18 cellular contexts compared by ENCODE assay signal in genomic region chr10:110876000-110876399, GRCh38. TPM values are rescaled to one million over a fixed set of nuclear protein-coding genes. Genes with fewer than 3 reads are reported as not detected.
DNase-seq lines count a peak whose midpoint lies in the region; ATAC-seq and TF ChIP-seq lines count a peak whose summit lies in the region.
"Had no signal": no experiment of that assay in that cellular context is flagged by ENCODE, and none has a peak within 500 bp of the region (broad histone marks: within the 10 kb centered on the region; RNA-seq: fewer than 3 reads in every experiment).

No MANE protein-coding gene starts in this region.

- TF ChIP-seq EP300 in stomach (IDR thresholded peaks at IDR 0.05): no peak

- no peaks in the 10 kb centered on the region for H3K9me3 Mint-ChIP-seq in activated T-cell treated with anti-CD3 and anti-CD28 coated beads, Interleukin-2, amount 50 U/mL, for 72 hours
- H3K9me3 Mint-ChIP-seq: T-helper 1 cell treated with Interleukin-12 subunit alpha and Interleukin-12 subunit beta and Interleukin-4 antibody, amounts not matched to agents 30 μg/mL and 1 μg/mL, for 36 hours; WTC11 had no signal

- H3K79me2 ChIP-seq in hepatocyte: peaks cover 90% of the 10 kb centered on the region

- intact Hi-C loops in stomach (cut with DNase I; ENCODE audit: low total_unique reads): no loop called here

- no peak for DNase-seq in activated T-cell treated with anti-CD3 and anti-CD28 coated beads, Interleukin-2, amount 50 U/mL, for 72 hours
- DNase-seq in activated T-cell treated with anti-CD3 and anti-CD28 coated beads for 4 hours: no peak
- DNase-seq in T-helper 17 cell: no peak
- DNase-seq in hepatocyte (ENCODE audit: low spot score): no peak
- no peak for DNase-seq in stomach
- no peak for DNase-seq in GM13976 (ENCODE audit: low spot score)
- DNase-seq in hepatic stellate cell (ENCODE audit: low spot score): no peak
- DNase-seq in SIG-M5 (lab: John Stamatoyannopoulos, UW): no peak
- DNase-seq: activated effector memory CD4-positive, alpha-beta T cell treated with anti-CD3 and anti-CD28 coated beads, Interleukin-2, amount 50 U/mL, for 16 hours; GOT3; heart right ventricle; islet precursor cell; NCI-H1930; Right ventricle myocardium superior; upper lobe of left lung had no signal

- peak overlapping the region; percentile 88 for H3K27ac Mint-ChIP-seq in activated T-cell treated with anti-CD3 and anti-CD28 coated beads, Interleukin-2, amount 50 U/mL, for 72 hours
- peak overlapping the region; percentile 82 for H3K27ac Mint-ChIP-seq in T-helper 17 cell
- H3K27ac Mint-ChIP-seq: T-helper 1 cell treated with Interleukin-12 subunit alpha and Interleukin-12 subunit beta and Interleukin-4 antibody, amounts not matched to agents 30 μg/mL and 1 μg/mL, for 36 hours; WTC11 had no signal

- H3K27ac ChIP-seq in hepatocyte (no peak overlapping the region), stomach (peak overlapping the region in 3 of 5 donors; percentile 44 to 97 (median 45))
- H3K27ac ChIP-seq: ascending aorta, heart right ventricle, upper lobe of left lung had no signal

- no peak for TF ChIP-seq CTCF in hepatocyte (IDR thresholded peaks at IDR 0.05; ENCODE audit: poor library complexity)
- no peak for TF ChIP-seq CTCF in stomach (IDR thresholded peaks at IDR 0.05)
- no peak for TF ChIP-seq CTCF in GM13976 (IDR thresholded peaks at IDR 0.05; ENCODE audit: borderline replicate concordance, control extremely low read depth, extremely low read depth, insufficient read depth, missing control alignments)

- in situ Hi-C loops in GM13976 (cut with MboI; ENCODE audit: low sequenced_read_pairs, unreplicated experiment): loop anchor here (25.0 kb wide), 2 partner anchors 264 to 564 kb away; partner anchors contain the start of gene SMNDC1

- H3K27me3 ChIP-seq in hepatocyte: no peaks in the 10 kb centered on the region
- no peaks in the 10 kb centered on the region for H3K27me3 ChIP-seq in stomach
- H3K27me3 ChIP-seq: ascending aorta, heart right ventricle, upper lobe of left lung had no signal

- TF ChIP-seq POLR2A in stomach (IDR thresholded peaks at IDR 0.05): no peak

- H3K4me1 ChIP-seq in hepatocyte (ENCODE audit: insufficient read depth) (peaks cover 34% of the 10 kb centered on the region), stomach (peaks cover 15 to 77% (median 49%) of the 10 kb centered on the region in 4 donors)

- peaks cover 48% of the 10 kb centered on the region for H4K20me1 ChIP-seq in hepatocyte (ENCODE audit: insufficient read depth, poor library complexity, severe bottlenecking)

- H2AFZ ChIP-seq in hepatocyte: no peak overlapping the region

- ATAC-seq in activated T-cell treated with anti-CD3 and anti-CD28 coated beads, Interleukin-2, amount 50 U/mL, for 72 hours (replicated peaks in 1 of 2): no peak
- no peak for ATAC-seq in T-helper 17 cell
- ATAC-seq: heart right ventricle, WTC11 had no signal

- peak overlapping the region; percentile 78 for H3K4me2 ChIP-seq in hepatocyte

- H3K27me3 Mint-ChIP-seq in activated T-cell treated with anti-CD3 and anti-CD28 coated beads, Interleukin-2, amount 50 U/mL, for 72 hours (ENCODE audit: low read depth): no peaks in the 10 kb centered on the region
- no peaks in the 10 kb centered on the region for H3K27me3 Mint-ChIP-seq in T-helper 17 cell

- no peaks in the 10 kb centered on the region for H3K9me2 ChIP-seq in hepatocyte (replicated peaks; ENCODE audit: insufficient read depth)

- peaks cover 11 to 45% of the 10 kb centered on the region in 2 donors for H3K36me3 Mint-ChIP-seq in activated T-cell treated with anti-CD3 and anti-CD28 coated beads, Interleukin-2, amount 50 U/mL, for 72 hours (ENCODE audit: insufficient read depth in 2 of 2)
- peaks cover 9% of the 10 kb centered on the region for H3K36me3 Mint-ChIP-seq in T-helper 17 cell (ENCODE audit: low read depth)
- H3K36me3 Mint-ChIP-seq: WTC11 had no signal

- no peaks in the 10 kb centered on the region for H3K9me3 ChIP-seq in T-helper 17 cell (ENCODE audit: control insufficient read depth, low read length, poor library complexity, severe bottlenecking)
- H3K9me3 ChIP-seq in hepatocyte (ENCODE audit: low read depth): no peaks in the 10 kb centered on the region
- H3K9me3 ChIP-seq in stomach: no peaks in the 10 kb centered on the region
- H3K9me3 ChIP-seq: ascending aorta, heart right ventricle, upper lobe of left lung had no signal

- H3K4me1 Mint-ChIP-seq in activated T-cell treated with anti-CD3 and anti-CD28 coated beads, Interleukin-2, amount 50 U/mL, for 72 hours (ENCODE audit: low read depth): peaks cover 64% of the 10 kb centered on the region
- peaks cover 40% of the 10 kb centered on the region for H3K4me1 Mint-ChIP-seq in T-helper 17 cell

- WGBS in hepatocyte (ENCODE audit: low lambda C conversion rate, missing lambda C conversion rate): 84% methylated on average over 2 of the region's 2 CpGs
- WGBS in stomach, 5 donors: 45 to 67% (median 59%) methylated on average over 2 of the region's 2 CpGs

- H3K36me3 ChIP-seq in hepatocyte (replicated peaks; ENCODE audit: insufficient read depth, low read depth): no peaks in the 10 kb centered on the region
- peaks cover 0 to 48% (median 29%) of the 10 kb centered on the region in 4 donors for H3K36me3 ChIP-seq in stomach
- H3K36me3 ChIP-seq: ascending aorta had no signal

- H3K4me3 Mint-ChIP-seq in activated T-cell treated with anti-CD3 and anti-CD28 coated beads, Interleukin-2, amount 50 U/mL, for 72 hours: peak overlapping the region; percentile 68 to 78
- peak overlapping the region; percentile 52 for H3K4me3 Mint-ChIP-seq in T-helper 17 cell
- H3K4me3 Mint-ChIP-seq: T-helper 1 cell treated with Interleukin-12 subunit alpha and Interleukin-12 subunit beta and Interleukin-4 antibody, amounts not matched to agents 30 μg/mL and 1 μg/mL, for 36 hours; WTC11 had no signal

- H3K4me3 ChIP-seq in hepatocyte (peak overlapping the region; percentile 72), stomach (peak overlapping the region in 2 of 4 donors; percentile 32 to 85)
- H3K4me3 ChIP-seq: ascending aorta, heart right ventricle, upper lobe of left lung had no signal

RNA-seq across cellular contexts. Expression of gene PDCD4, which starts 4.3 kb away (rescaled TPM):
- total RNA-seq in activated T-cell treated with anti-CD3 and anti-CD28 coated beads, Interleukin-2, amount 50 U/mL, for 72 hours: 100 to 1,000 TPM; 340 to 386 TPM
- 100 to 1,000 TPM; 307 TPM for total RNA-seq in T-helper 17 cell
- 246 and 315 TPM in 2 replicates for total RNA-seq in hepatocyte
- 791 and 862 TPM in 2 replicates for polyA plus RNA-seq in hepatocyte
- total RNA-seq in stomach: 100 to 1,000 TPM in 3 of 5 donors, 10 to 100 TPM in 2; 39.3 to 605 (median 130) TPM
- 100 to 1,000 TPM; 111 to 122 (median 115) TPM for polyA plus RNA-seq in stomach

RNA-seq across cellular contexts. Expression of gene BBIP1, which starts 43.0 kb away (rescaled TPM):
- 10 to 100 TPM; 25.7 to 34.5 TPM for total RNA-seq in activated T-cell treated with anti-CD3 and anti-CD28 coated beads, Interleukin-2, amount 50 U/mL, for 72 hours
- total RNA-seq in T-helper 17 cell (10 to 100 TPM; 30.8 to 36.4 TPM), hepatocyte (21.2 and 47.9 TPM in 2 replicates), stomach (100 to 1,000 TPM in 1 of 5 donors, 10 to 100 TPM in 3, under 1 TPM in 1; 0.58 to 125 (median 32.7) TPM)
- polyA plus RNA-seq in hepatocyte (19.7 and 21.5 TPM in 2 replicates), stomach (10 to 100 TPM; 21.7 to 27.0 (median 21.8) TPM)

RNA-seq across cellular contexts. Expression of gene SHOC2, which starts 43.4 kb away (rescaled TPM):
- total RNA-seq in activated T-cell treated with anti-CD3 and anti-CD28 coated beads, Interleukin-2, amount 50 U/mL, for 72 hours: 10 to 100 TPM; 66.1 to 71.3 TPM
- total RNA-seq in T-helper 17 cell (10 to 100 TPM; 68.0 to 71.1 TPM), hepatocyte (45.2 and 58.9 TPM in 2 replicates), stomach (100 to 1,000 TPM in 1 of 5 donors, 10 to 100 TPM in 4; 24.9 to 550 (median 68.3) TPM)
- polyA plus RNA-seq in hepatocyte (23.0 and 27.5 TPM in 2 replicates), stomach (10 to 100 TPM; 13.2 to 27.2 (median 18.2) TPM)
